32 cellular contexts compared by ENCODE assay signal in the genomic region with DNA sequence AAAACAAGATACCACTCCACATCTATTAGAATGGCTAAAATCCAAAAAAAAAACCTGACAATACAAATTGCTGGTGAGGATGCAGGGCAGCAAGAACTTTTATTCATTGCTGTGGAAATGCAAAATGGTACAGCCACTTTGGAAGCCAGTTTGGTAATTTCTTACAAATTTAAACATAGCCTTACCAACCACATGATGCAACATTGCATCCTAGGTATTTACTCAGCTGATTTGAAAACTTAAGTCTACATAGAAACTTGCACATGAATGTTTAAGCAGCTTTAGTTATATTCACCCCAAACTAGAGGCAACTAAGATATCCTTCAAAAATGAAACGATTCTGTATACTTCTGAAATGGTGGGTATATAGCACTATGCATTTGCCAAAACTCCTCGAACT.
"Had no signal": no experiment of that assay in that cellular context is flagged by ENCODE, and none has a peak within 500 bp of the region (broad histone marks: within the 10 kb centered on the region; RNA-seq: fewer than 3 reads in every experiment).

No MANE protein-coding gene starts in this region.

- H3K9me3 ChIP-seq: adrenal gland, ascending aorta, body of pancreas, breast epithelium had no signal

- ATAC-seq: activated naive CD4-positive, alpha-beta T cell treated with anti-CD3 and anti-CD28 coated beads, Interleukin-2, amount 50 U/mL, for 72 hours; activated naive CD8-positive, alpha-beta T cell treated with anti-CD3 and anti-CD28 coated beads, Interleukin-2, amount 50 U/mL, for 24 hours; activated T-cell treated with anti-CD3 and anti-CD28 coated beads, Interleukin-2, amount 50 U/mL, for 4 hours; activated T-cell treated with anti-CD3 and anti-CD28 coated beads, Interleukin-2, amount 50 U/mL, for 72 hours; activated T-helper 17 cell treated with anti-CD3 and anti-CD28 coated beads, Interleukin-2, amount 50 U/mL, for 72 hours; body of pancreas had no signal

- H3K27ac ChIP-seq: adrenal gland, ascending aorta, body of pancreas, brain microvascular endothelial cell, breast epithelium, cardiac muscle cell had no signal

- H3K4me3 ChIP-seq: adrenal gland, ascending aorta, body of pancreas, breast epithelium, cardiac muscle cell had no signal

- DNase-seq: activated effector memory CD4-positive, alpha-beta T cell treated with anti-CD3 and anti-CD28 coated beads, Interleukin-2, amount 50 U/mL, for 16 hours; activated effector memory CD4-positive, alpha-beta T cell treated with Interleukin-2 at 50 U/mL for 16 hours; activated gamma-delta T cell; activated gamma-delta T cell treated with Interleukin-2 at 50 U/mL for 16 hours; activated naive CD4-positive, alpha-beta T cell; activated naive CD4-positive, alpha-beta T cell treated with anti-CD3 and anti-CD28 coated beads for 36 hours; activated naive CD4-positive, alpha-beta T cell treated with anti-CD3 and anti-CD28 coated beads, Interleukin-2, amount 10 ng/mL, durations not matched to agents 7 days and 5 days; activated naive CD4-positive, alpha-beta T cell treated with anti-CD3 and anti-CD28 coated beads, Interleukin-2, amount 50 U/mL, for 16 hours; activated naive CD4-positive, alpha-beta T cell treated with Interleukin-2 at 50 U/mL for 16 hours; activated naive CD8-positive, alpha-beta T cell treated with anti-CD3 and anti-CD28 coated beads for 36 hours; activated naive CD8-positive, alpha-beta T cell treated with anti-CD3 and anti-CD28 coated beads, Interleukin-2, amount 10 ng/mL, durations not matched to agents 7 days and 5 days; activated naive CD8-positive, alpha-beta T cell treated with anti-CD3 and anti-CD28 coated beads, Interleukin-2, amount 50 U/mL, for 24 hours; activated T-cell treated with anti-CD3 and anti-CD28 coated beads, Interleukin-2, amount 50 U/mL, for 24 hours; activated T-cell treated with anti-CD3 and anti-CD28 coated beads, Interleukin-2, amount 50 U/mL, for 4 hours; activated T-cell treated with anti-CD3 and anti-CD28 coated beads, Interleukin-2, amount 50 U/mL, for 48 hours; activated T-cell treated with anti-CD3 and anti-CD28 coated beads, Interleukin-2, amount 50 U/mL, for 72 hours; adrenal gland; amniotic stem cell; amygdala; anterior cingulate cortex; aorta; body of pancreas; brain microvascular endothelial cell; caudate nucleus; central memory CD4-positive, alpha-beta T cell; cerebellar nuclear complex had no signal

- H3K4me1 ChIP-seq: adrenal gland, ascending aorta, body of pancreas, breast epithelium had no signal

- H3K27me3 ChIP-seq: adrenal gland, ascending aorta, body of pancreas, brain microvascular endothelial cell, breast epithelium, cardiac muscle cell had no signal

- FAIRE-seq: astrocyte had no signal

- H3K36me3 ChIP-seq: adrenal gland, ascending aorta, brain microvascular endothelial cell, breast epithelium, cardiac muscle cell had no signal
